12 cellular contexts compared by ENCODE assay signal in the genomic region with DNA sequence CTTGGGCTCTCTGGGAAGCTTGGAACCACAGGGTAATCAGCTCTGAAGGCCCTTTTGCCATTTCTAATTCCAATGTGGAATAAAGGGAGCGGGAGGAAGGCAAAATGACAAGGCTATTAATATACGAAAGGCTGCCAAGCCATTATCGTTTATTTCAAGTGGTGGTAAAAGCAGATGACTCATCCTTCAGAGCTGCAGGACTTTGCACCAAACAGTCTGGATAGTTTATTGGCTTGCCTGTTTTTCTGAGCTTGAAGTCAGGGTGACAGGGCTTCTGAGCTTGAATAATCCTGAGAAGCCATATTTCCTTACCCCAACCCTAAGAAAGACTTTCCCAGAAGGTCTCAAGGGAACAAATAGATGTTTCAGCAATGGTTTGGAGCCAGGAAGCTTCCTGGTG. TPM values are rescaled to one million over a fixed set of nuclear protein-coding genes. Genes with fewer than 3 reads are reported as not detected.
A peak's percentile ranks its signal among the peaks of the same experiment; 100 is the strongest.
DNase-seq lines count a peak whose midpoint lies in the region; ATAC-seq and TF ChIP-seq lines count a peak whose summit lies in the region.
"Had no signal": no experiment of that assay in that cellular context is flagged by ENCODE, and none has a peak within 500 bp of the region (broad histone marks: within the 10 kb centered on the region; RNA-seq: fewer than 3 reads in every experiment).

No MANE protein-coding gene starts in this region.

- no peaks in the 10 kb centered on the region for H3K36me3 ChIP-seq in WERI-Rb-1
- H3K36me3 ChIP-seq: right lobe of liver had no signal

- DNase-seq in A172 (ENCODE audit: low spot score) (peak; percentile 71), HCEC 1CT (peak; percentile 74), SW480 (ENCODE audit: low spot score) (peak; percentile 83), left cardiac atrium (no peak), WERI-Rb-1 (no peak), NCI-H1436 treated with DMSO at 0.1 percent for 48 hours (lab: John Stamatoyannopoulos, UW) (no peak), occipital lobe (lab: John Stamatoyannopoulos, UW) (no peak), GM20000 (ENCODE audit: low spot score) (no peak)
- DNase-seq: caudate nucleus; right lobe of liver; stimulated activated naive B cell treated with anti-CD40 and anti-IgM and Interleukin-4, amounts not matched to agents 10 μg/mL and 1 μg/mL and 100 μg/mL, for 72 hours had no signal

- H3K9me3 ChIP-seq in WERI-Rb-1 (ENCODE audit: severe bottlenecking), result no peaks in the 10 kb centered on the region
- H3K9me3 ChIP-seq: right lobe of liver had no signal

- H3K27me3 ChIP-seq in WERI-Rb-1 (ENCODE audit: insufficient read depth, low read depth, severe bottlenecking), result no peaks in the 10 kb centered on the region
- H3K27me3 ChIP-seq: right lobe of liver had no signal

- no peak overlapping the region for H3K4me3 ChIP-seq in WERI-Rb-1 (ENCODE audit: low read depth, low read length)
- H3K4me3 ChIP-seq: right lobe of liver had no signal

- peak; percentile 62 to 71 for ATAC-seq in left cardiac atrium
- ATAC-seq: stimulated activated naive B cell treated with anti-CD40 and anti-IgM and Interleukin-4, amounts not matched to agents 10 μg/mL and 1 μg/mL and 100 μg/mL, for 72 hours had no signal

- H3K27ac ChIP-seq in WERI-Rb-1, result no peak overlapping the region
- H3K27ac ChIP-seq: right lobe of liver had no signal

- intact Hi-C loops in left cardiac atrium (cut with DNase I), result no loop called here

- TF ChIP-seq CTCF in WERI-Rb-1 (IDR thresholded peaks at IDR 0.05; ENCODE audit: low read depth, low read length) (no peak), GM20000 (IDR thresholded peaks at IDR 0.05; ENCODE audit: extremely low read depth, missing control alignments) (no peak)

RNA-seq across cellular contexts. Expression of gene GABRE, which starts 7.7 kb away (rescaled TPM):
- 0.29 and 0.69 TPM in 2 replicates for total RNA-seq in A172 (2014; rRNA removed; shearing (Covaris generic))
- total RNA-seq in left cardiac atrium, result 10 to 100 TPM; 14.7 to 20.8 TPM
- 0.94 TPM for total RNA-seq in occipital lobe
- total RNA-seq: activated CD8-positive, alpha-beta memory T cell treated with anti-CD3 and anti-CD28 coated beads for 36 hours had no signal

Comparison
In these comparisons a context has a peak if more than half of its experiments do, and no peak if none do; other contexts are left out.
1. DNase-seq: peak in A172 (single experiment), HCEC 1CT (single experiment) and SW480 (single experiment); none in left cardiac atrium (single experiment), WERI-Rb-1 (single experiment), NCI-H1436 treated with DMSO at 0.1 percent for 48 hours (single experiment), occipital lobe (single experiment) and GM20000 (single experiment).